Comparison of ENCODE assay signal across 11 cellular contexts in genomic region chr20:21127201-21127981, GRCh38. TPM values are rescaled to one million over a fixed set of nuclear protein-coding genes. Genes with fewer than 3 reads are reported as not detected.
DNase-seq lines count a peak whose midpoint lies in the region; ATAC-seq, FAIRE-seq and TF ChIP-seq lines count a peak whose summit lies in the region.
"Had no signal": no experiment of that assay in that cellular context is flagged by ENCODE, and none has a peak within 500 bp of the region (broad histone marks: within the 10 kb centered on the region; RNA-seq: fewer than 3 reads in every experiment).

No MANE protein-coding gene starts in this region.

- H2AFZ ChIP-seq in PC-9 (no peak overlapping the region), fibroblast of lung (ENCODE audit: low read length) (no peak overlapping the region)

- H3K4me3 ChIP-seq in PC-9 (no peak overlapping the region), fibroblast of lung (replicated peaks in 1 of 4; ENCODE audit: control extremely low read depth in 1 of 4, insufficient read depth in 1 of 4, low read depth in 3 of 4, low read length in 4 of 4) (peak overlapping the region in 2 of 4 experiments; percentile 91 to 95), small intestine (ENCODE audit: low read depth in 1 of 2, low read length in 2 of 2) (peak overlapping the region in 1 of 2 donors; percentile 100), mucosa of descending colon (no peak overlapping the region)

- H3K27me3 Mint-ChIP-seq in activated T-cell treated with anti-CD3 and anti-CD28 coated beads, Interleukin-2, amount 50 U/mL, for 24 hours: no peaks in the 10 kb centered on the region

- WGBS in small intestine, 3 donors: 23 to 70% (median 38%) methylated on average over 5 of the region's 5 CpGs

- no peaks in the 10 kb centered on the region for H3K9me2 ChIP-seq in PC-9 (ENCODE audit: insufficient read depth)

- CTCF ChIA-PET in PC-9 (lab: Charles Lee): interaction anchor here (2.0 kb wide), 1 partner anchor 108 kb away, joined by 6 read pairs; no protein-coding TSS in a partner anchor

- H3K27me3 ChIP-seq in PC-9 (ENCODE audit: insufficient read depth, low read depth) (no peaks in the 10 kb centered on the region), fibroblast of lung (ENCODE audit: control insufficient read depth, insufficient read depth, low read length) (no peaks in the 10 kb centered on the region), small intestine (ENCODE audit: control insufficient read depth in 2 of 2, insufficient read depth in 2 of 2, low read length in 2 of 2) (no peaks in the 10 kb centered on the region)

- H3K9me3 Mint-ChIP-seq in activated T-cell treated with anti-CD3 and anti-CD28 coated beads, Interleukin-2, amount 50 U/mL, for 24 hours: no peaks in the 10 kb centered on the region

- H3K4me1 ChIP-seq in PC-9 (replicated peaks; ENCODE audit: insufficient read depth) (peaks cover 11% of the 10 kb centered on the region), fibroblast of lung (ENCODE audit: control insufficient read depth, extremely low read depth, insufficient read depth, low read length) (no peaks in the 10 kb centered on the region), small intestine (ENCODE audit: control insufficient read depth in 2 of 2, insufficient read depth in 1 of 2, low read depth in 1 of 2, low read length in 1 of 2) (peaks cover 0 to 3% of the 10 kb centered on the region in 2 donors), mucosa of descending colon (ENCODE audit: low read depth) (peaks cover 3% of the 10 kb centered on the region)

- H3F3A ChIP-seq in PC-9 (ENCODE audit: insufficient read depth, low read depth): no peaks in the 10 kb centered on the region

- H3K36me3 Mint-ChIP-seq in activated T-cell treated with anti-CD3 and anti-CD28 coated beads, Interleukin-2, amount 50 U/mL, for 24 hours (ENCODE audit: low read depth): peaks cover 18% of the 10 kb centered on the region

- H3K4me1 Mint-ChIP-seq in activated T-cell treated with anti-CD3 and anti-CD28 coated beads, Interleukin-2, amount 50 U/mL, for 24 hours (ENCODE audit: low read depth): peaks cover 31% of the 10 kb centered on the region

- no peaks in the 10 kb centered on the region for H4K20me1 ChIP-seq in PC-9 (ENCODE audit: insufficient read depth)
- no peaks in the 10 kb centered on the region for H4K20me1 ChIP-seq in fibroblast of lung (ENCODE audit: control insufficient read depth, extremely low read depth, insufficient read depth, low read length)

- intact Hi-C loops in PC-9 (cut with micrococcal nuclease; ENCODE audit: unreplicated experiment): no loop called here
- intact Hi-C loops in mucosa of descending colon (cut with DNase I, micrococcal nuclease): no loop called here

- H3K79me2 ChIP-seq in PC-9 (ENCODE audit: low read depth) (no peaks in the 10 kb centered on the region), fibroblast of lung (ENCODE audit: control insufficient read depth, insufficient read depth, low read length) (no peaks in the 10 kb centered on the region)

- no peak for ATAC-seq in mucosa of descending colon

- H3K9ac ChIP-seq in fibroblast of lung (ENCODE audit: insufficient read depth, low read length): no peak overlapping the region

- H3K4me3 Mint-ChIP-seq in activated T-cell treated with anti-CD3 and anti-CD28 coated beads, Interleukin-2, amount 50 U/mL, for 24 hours: peak overlapping the region; percentile 87

- H3K9me3 ChIP-seq in PC-9 (ENCODE audit: insufficient read depth, low read depth) (no peaks in the 10 kb centered on the region), fibroblast of lung (ENCODE audit: control insufficient read depth, insufficient read depth, low read depth, low read length) (no peaks in the 10 kb centered on the region), small intestine (ENCODE audit: control insufficient read depth, low read depth) (no peaks in the 10 kb centered on the region), mucosa of descending colon (no peaks in the 10 kb centered on the region)

- H3K36me3 ChIP-seq in PC-9 (ENCODE audit: low read depth) (no peaks in the 10 kb centered on the region), fibroblast of lung (ENCODE audit: control insufficient read depth, insufficient read depth, low read length) (no peaks in the 10 kb centered on the region), small intestine (ENCODE audit: control insufficient read depth in 2 of 2, insufficient read depth in 2 of 2, low read length in 2 of 2) (no peaks in the 10 kb centered on the region), mucosa of descending colon (ENCODE audit: low read depth) (no peaks in the 10 kb centered on the region)

- POLR2A ChIA-PET in PC-9 (lab: Charles Lee; ENCODE audit: unreplicated experiment): no interaction called here

- TF ChIP-seq CTCF in PC-9 (conservative IDR thresholded peaks at IDR 0.05) (no peak), fibroblast of lung (conservative IDR thresholded peaks at IDR 0.05 in 1 of 2, IDR thresholded peaks at IDR 0.05 in 1 of 2; ENCODE audit: low read depth in 1 of 2, low read length in 2 of 2) (no peak), mucosa of descending colon (IDR thresholded peaks at IDR 0.05) (no peak)

- BruUV-seq in PC-9 (replicated peaks; lab: Mats Ljungman, UMichigan): no TSS peak

- H3K27ac ChIP-seq in PC-9 (no peak overlapping the region), fibroblast of lung (ENCODE audit: insufficient read depth, low read length) (no peak overlapping the region), small intestine (ENCODE audit: low read depth in 1 of 2, low read length in 1 of 2) (peak overlapping the region in 1 of 2 donors; percentile 28)

- no peak for DNase-seq in activated T-cell treated with anti-CD3 and anti-CD28 coated beads, Interleukin-2, amount 50 U/mL, for 24 hours
- DNase-seq in activated T-cell treated with anti-CD3 and anti-CD28 coated beads, Interleukin-2, amount 50 U/mL, for 48 hours: no peak
- DNase-seq in PC-9 (no peak), fibroblast of lung (ENCODE audit: low read depth in 2 of 2) (no peak), small intestine (peak; percentile 62), mucosa of descending colon (no peak), RCC 7860 (ENCODE audit: low spot score) (no peak), frontal cortex (ENCODE audit: low spot score in 2 of 2) (no peak)
- DNase-seq: stimulated activated naive CD4-positive, alpha-beta T cell; T-helper 9 cell had no signal

- H3K27ac Mint-ChIP-seq in activated T-cell treated with anti-CD3 and anti-CD28 coated beads, Interleukin-2, amount 50 U/mL, for 24 hours: no peak overlapping the region

- FAIRE-seq in small intestine (lab: Jason Lieb, UNC): peak; percentile 74
- no peak for FAIRE-seq in RCC 7860 (lab: Jason Lieb, UNC)
- no peak for FAIRE-seq in frontal cortex (lab: Jason Lieb, UNC)

- H3K4me2 ChIP-seq in PC-9 (peak overlapping the region; percentile 98), fibroblast of lung (ENCODE audit: extremely low read depth, insufficient read depth, low read length) (peak overlapping the region; percentile 13)

RNA-seq across cellular contexts. Expression of gene KIZ, which starts 1.5 kb away (rescaled TPM):
- total RNA-seq in PC-9 (2021) (17.2 and 21.5 TPM in 2 replicates), fibroblast of lung (23.5 and 25.9 TPM in 2 replicates), mucosa of descending colon (100 to 1,000 TPM in 1 of 3 donors, 10 to 100 TPM in 1, 1 to 10 TPM in 1; 9.4 to 114 (median 14.2) TPM), frontal cortex (6.9 TPM)
- polyA plus RNA-seq in fibroblast of lung (7.0 and 11.5 TPM in 2 replicates), small intestine (10 to 100 TPM; 11.7 to 38.4 (median 27.7) TPM)
- polyA plus RNA-seq in fibroblast of lung (2012): 5.3 and 8.4 TPM in 2 replicates
- polyA minus RNA-seq in fibroblast of lung (ENCODE audit: low replicate concordance): 0.30 TPM in 1 of 2 replicates, not detected in the other

RNA-seq across cellular contexts. Expression of gene LINC00237, which starts 21.2 kb away (rescaled TPM):
- not detected in 2 replicates for total RNA-seq in PC-9 (2021)
- total RNA-seq in fibroblast of lung: not detected in 2 replicates
- polyA plus RNA-seq in fibroblast of lung: not detected in 2 replicates
- polyA plus RNA-seq in fibroblast of lung (2012): not detected in 2 replicates
- polyA minus RNA-seq in fibroblast of lung (ENCODE audit: low replicate concordance): not detected in 2 replicates
- polyA plus RNA-seq in small intestine: not detected
- total RNA-seq in mucosa of descending colon: not detected
- 0.82 TPM for total RNA-seq in frontal cortex
- total RNA-seq: M059J had no signal
